8 cellular contexts compared by ENCODE assay signal in genomic region chr10:71850745-71851629, GRCh38. TPM values are rescaled to one million over a fixed set of nuclear protein-coding genes. Genes with fewer than 3 reads are reported as not detected.
DNase-seq lines count a peak whose midpoint lies in the region; ATAC-seq and TF ChIP-seq lines count a peak whose summit lies in the region.

PSAP (minus strand) TSS chr10:71851251; CDS start chr10:71851221, 30 bp downstream.

- H3K36me3 Mint-ChIP-seq in activated naive CD8-positive, alpha-beta T cell, result no peaks in the 10 kb centered on the region

- TF ChIP-seq CTCF in GM10248 (IDR thresholded peaks at IDR 0.05; ENCODE audit: control extremely low read depth, extremely low read depth, low read depth, missing control alignments), result no peak

- peak within 1 kb of the TSS; percentile 97 for H3K27ac ChIP-seq in temporal lobe (ENCODE audit: low read depth, low read length)

- H3K27ac Mint-ChIP-seq in activated naive CD8-positive, alpha-beta T cell, result peak within 1 kb of the TSS; percentile 83

- ATAC-seq in HG02623 (IDR thresholded peaks at IDR 0.05; ENCODE audit: unreplicated experiment), result peak; percentile 93

- no peaks in the 10 kb centered on the region for H3K27me3 Mint-ChIP-seq in activated naive CD8-positive, alpha-beta T cell

- CTCF ChIA-PET in GM10248 (lab: Yijun Ruan, JAX), result interaction anchor here (0.6 to 6.7 kb wide), 9 partner anchors 8 to 78 kb away, joined by 3 to 48 read pairs (median 3); no protein-coding TSS in a partner anchor

- peak within 1 kb of the TSS; percentile 97 for H3K4me3 Mint-ChIP-seq in activated naive CD8-positive, alpha-beta T cell

- H3K9me3 Mint-ChIP-seq in activated naive CD8-positive, alpha-beta T cell (ENCODE audit: low read depth), result no peaks in the 10 kb centered on the region

- H3K4me1 Mint-ChIP-seq in activated naive CD8-positive, alpha-beta T cell (ENCODE audit: low read depth), result peaks cover 47% of the 10 kb centered on the region

- DNase-seq in GM10248 (ENCODE audit: extremely low spot score) (peak; percentile 100), NCI-H1105 (lab: John Stamatoyannopoulos, UW) (peak; percentile 84), SKM-1 treated with dmso at 0.1 percent for 144 hours (lab: John Stamatoyannopoulos, UW; ENCODE audit: unreplicated experiment) (peak; percentile 95), glomerular endothelial cell (ENCODE audit: extremely low read depth, low read depth, low spot score) (peak; percentile 79), occipital lobe (lab: John Stamatoyannopoulos, UW) (peak; percentile 96)

- POLR2A ChIA-PET in GM10248 (lab: Yijun Ruan, JAX), result interaction anchor here (0.5 to 2.3 kb wide), 16 partner anchors 9 to 1682 kb away, joined by 3 to 25 read pairs (median 4); no protein-coding TSS in a partner anchor

RNA-seq across cellular contexts. Expression of gene PSAP, which starts in this region (rescaled TPM):
- total RNA-seq in glomerular endothelial cell (1,624 and 1,972 TPM in 2 replicates), occipital lobe (385 TPM), temporal lobe (428 TPM)

Comparison
In these comparisons a context has a peak if more than half of its experiments do, and no peak if none do; other contexts are left out.
1. Peak in every context shown above with its lines: DNase-seq, ATAC-seq and H3K27ac ChIP-seq.